In genomic region chr10:14749051-14749809, GRCh38 we compare ENCODE assay signal across 9 cellular contexts. TPM values are rescaled to one million over a fixed set of nuclear protein-coding genes. Genes with fewer than 3 reads are reported as not detected.
A peak's percentile ranks its signal among the peaks of the same experiment; 100 is the strongest.
DNase-seq lines count a peak whose midpoint lies in the region; ATAC-seq, FAIRE-seq and TF ChIP-seq lines count a peak whose summit lies in the region.
"Had no signal": no experiment of that assay in that cellular context is flagged by ENCODE, and none has a peak within 500 bp of the region (broad histone marks: within the 10 kb centered on the region; RNA-seq: fewer than 3 reads in every experiment).

No MANE protein-coding gene starts in this region.

- no peak for TF ChIP-seq EP300 in gastroesophageal sphincter (IDR thresholded peaks at IDR 0.05)

- peak overlapping the region; percentile 97 for H3K27ac ChIP-seq in DOHH2 (ENCODE audit: low read depth, low read length)
- peak overlapping the region in 3 of 4 donors; percentile 2 to 50 (median 21) for H3K27ac ChIP-seq in gastroesophageal sphincter
- H3K27ac ChIP-seq in parathyroid adenoma = peak overlapping the region; percentile 10

- no peak for TF ChIP-seq POLR2A in gastroesophageal sphincter (IDR thresholded peaks at IDR 0.05)

- 30 to 60% methylated on average over 6 to 8 of the region's 11 CpGs for WGBS in gastroesophageal sphincter (ENCODE audit: low coverage in 1 of 2), 2 donors

- peak overlapping the region; percentile 41 for H3K4me3 ChIP-seq in DOHH2 (ENCODE audit: low read length)
- H3K4me3 ChIP-seq in gastroesophageal sphincter = no peak overlapping the region
- H3K4me3 ChIP-seq in parathyroid adenoma (ENCODE audit: low read depth, low read length) = no peak overlapping the region
- no peak overlapping the region for H3K4me3 ChIP-seq in H7 (ENCODE audit: insufficient read depth, low read depth, low read length)

- no peaks in the 10 kb centered on the region for H4K20me1 ChIP-seq in DOHH2 (ENCODE audit: control insufficient read depth, insufficient read depth, low read depth, low read length)

- H3K36me3 ChIP-seq in DOHH2 (ENCODE audit: control insufficient read depth, low read length) (no peaks in the 10 kb centered on the region), gastroesophageal sphincter (no peaks in the 10 kb centered on the region), parathyroid adenoma (ENCODE audit: control insufficient read depth, insufficient read depth, low read length) (no peaks in the 10 kb centered on the region), H7 (replicated peaks; ENCODE audit: control insufficient read depth, insufficient read depth, low read length) (no peaks in the 10 kb centered on the region)

- peaks cover 10% of the 10 kb centered on the region for H3F3A ChIP-seq in DOHH2 (ENCODE audit: control insufficient read depth, insufficient read depth)

- H3K27me3 ChIP-seq in DOHH2 (ENCODE audit: control insufficient read depth, low read length) = no peaks in the 10 kb centered on the region
- no peaks in the 10 kb centered on the region for H3K27me3 ChIP-seq in gastroesophageal sphincter
- H3K27me3 ChIP-seq in parathyroid adenoma (ENCODE audit: control insufficient read depth, insufficient read depth, low read length) = no peaks in the 10 kb centered on the region
- no peaks in the 10 kb centered on the region for H3K27me3 ChIP-seq in H7 (ENCODE audit: control insufficient read depth, insufficient read depth, low read length)

- DNase-seq in NOMO-1 treated with DMSO at 0.1 percent for 48 hours (lab: John Stamatoyannopoulos, UW; ENCODE audit: unreplicated experiment) = peak; percentile 86
- no peak for DNase-seq in H7
- DNase-seq in GM19239 (ENCODE audit: insufficient read length, low spot score) = no peak
- DNase-seq in activated naive CD4-positive, alpha-beta T cell (lab: John Stamatoyannopoulos, UW) = no peak
- DNase-seq: CD8-positive, alpha-beta memory T cell had no signal

- H3K9me3 ChIP-seq in DOHH2 (ENCODE audit: control insufficient read depth, insufficient read depth, low read length) = no peaks in the 10 kb centered on the region
- no peaks in the 10 kb centered on the region for H3K9me3 ChIP-seq in gastroesophageal sphincter
- H3K9me3 ChIP-seq in parathyroid adenoma (ENCODE audit: control insufficient read depth, low read length) = no peaks in the 10 kb centered on the region

- H2AFZ ChIP-seq in parathyroid adenoma = peak overlapping the region; percentile 33

- no peak overlapping the region for H3K9ac ChIP-seq in parathyroid adenoma

- no peaks in the 10 kb centered on the region for H3K9me2 ChIP-seq in DOHH2 (replicated peaks; ENCODE audit: control insufficient read depth, low read length)

- FAIRE-seq in GM19239 (lab: Jason Lieb, UNC) = no peak

- TF ChIP-seq CTCF in DOHH2 (IDR thresholded peaks at IDR 0.05; ENCODE audit: low read depth, low read length, poor library complexity, severe bottlenecking) (no peak), gastroesophageal sphincter (IDR thresholded peaks at IDR 0.05) (no peak), parathyroid adenoma (IDR thresholded peaks at IDR 0.05) (no peak)

- H3K4me2 ChIP-seq in DOHH2 (ENCODE audit: low read length) (peak overlapping the region; percentile 91), parathyroid adenoma (ENCODE audit: low read length) (no peak overlapping the region)

- H3K79me2 ChIP-seq in DOHH2 (ENCODE audit: control insufficient read depth, low read length) = no peaks in the 10 kb centered on the region
- no peaks in the 10 kb centered on the region for H3K79me2 ChIP-seq in parathyroid adenoma

- H3K4me1 ChIP-seq in DOHH2 (ENCODE audit: control insufficient read depth, low read length) = peaks cover 100% of the 10 kb centered on the region
- peaks cover 0 to 43% (median 26%) of the 10 kb centered on the region in 3 donors for H3K4me1 ChIP-seq in gastroesophageal sphincter
- no peaks in the 10 kb centered on the region for H3K4me1 ChIP-seq in parathyroid adenoma

- ATAC-seq in gastroesophageal sphincter (no peak), HG03460 (IDR thresholded peaks at IDR 0.05; ENCODE audit: unreplicated experiment) (no peak)

RNA-seq across cellular contexts. Expression of gene FAM107B, which starts 25.5 kb away (rescaled TPM):
- 10 to 100 TPM in 3 of 4 donors, 1 to 10 TPM in 1; 7.3 to 15.6 (median 13.3) TPM for total RNA-seq in gastroesophageal sphincter
- 10.1 and 11.3 TPM in 2 replicates for total RNA-seq in H7 (2014; rRNA removed; shearing (Covaris generic))

Comparison
In these comparisons a context has a peak if more than half of its experiments do, and no peak if none do; other contexts are left out.
1. H3K27ac ChIP-seq: peak in every context shown above with its lines; median percentile 97 in DOHH2; 21 in gastroesophageal sphincter; 10 in parathyroid adenoma.